ENCODE assay signal across 13 cellular contexts in genomic region chr6:111585241-111585968, GRCh38. TPM values are rescaled to one million over a fixed set of nuclear protein-coding genes. Genes with fewer than 3 reads are reported as not detected.
DNase-seq lines count a peak whose midpoint lies in the region; ATAC-seq, FAIRE-seq and TF ChIP-seq lines count a peak whose summit lies in the region.
"Had no signal": no experiment of that assay in that cellular context is flagged by ENCODE, and none has a peak within 500 bp of the region (broad histone marks: within the 10 kb centered on the region; RNA-seq: fewer than 3 reads in every experiment).

No MANE protein-coding gene starts in this region.

- intact Hi-C loops in PC-3 (cut with micrococcal nuclease) = no loop called here

- H3K9me3 ChIP-seq in A549 (no peaks in the 10 kb centered on the region), PC-3 (ENCODE audit: low read length) (no peaks in the 10 kb centered on the region), Karpas-422 (ENCODE audit: low read length) (no peaks in the 10 kb centered on the region), MM.1S (replicated peaks; ENCODE audit: insufficient read depth, low read length) (no peaks in the 10 kb centered on the region)

- no peaks in the 10 kb centered on the region for H3K9me2 ChIP-seq in PC-3 (replicated peaks; ENCODE audit: low read length)
- no peaks in the 10 kb centered on the region for H3K9me2 ChIP-seq in Karpas-422 (replicated peaks; ENCODE audit: insufficient read depth, low read length)
- no peaks in the 10 kb centered on the region for H3K9me2 ChIP-seq in MM.1S (replicated peaks; ENCODE audit: insufficient read depth, low read length)

- H3F3A ChIP-seq in PC-3 (ENCODE audit: low read length, unreplicated experiment) (peaks cover 7% of the 10 kb centered on the region), MM.1S (ENCODE audit: insufficient read depth, low read length) (no peaks in the 10 kb centered on the region)

- POLR2A ChIA-PET in A549 (lab: Yijun Ruan, JAX) = no interaction called here
- POLR2A ChIA-PET in PC-3 (lab: Charles Lee; ENCODE audit: unreplicated experiment) = no interaction called here

- WGBS in A549 (ENCODE audit: missing lambda C conversion rate) = 61% methylated on average over 5 of the region's 5 CpGs

- H3K36me3 ChIP-seq in PC-3 (ENCODE audit: low read depth, low read length) (no peaks in the 10 kb centered on the region; the same call in 1 of the 2 replicates), Karpas-422 (ENCODE audit: insufficient read depth, low read length) (peaks cover 17% of the 10 kb centered on the region; the same call in 1 of the 2 replicates), MM.1S (replicated peaks; ENCODE audit: insufficient read depth, low read length) (no peaks in the 10 kb centered on the region)

- CTCF ChIA-PET in A549 (lab: Yijun Ruan, JAX) (no interaction called here), PC-3 (lab: Charles Lee) (no interaction called here)

- H3K9ac ChIP-seq in PC-3 (ENCODE audit: low read length) = no peak overlapping the region
- no peak overlapping the region for H3K9ac ChIP-seq in Karpas-422 (ENCODE audit: low read length)
- no peak overlapping the region for H3K9ac ChIP-seq in MM.1S (ENCODE audit: low read length)
- H3K9ac ChIP-seq: parathyroid adenoma had no signal

- peaks cover 44% of the 10 kb centered on the region for H3K4me1 ChIP-seq in A549
- peaks cover 45% of the 10 kb centered on the region for H3K4me1 ChIP-seq in PC-3 (ENCODE audit: insufficient read depth, low read length)
- peaks cover 8% of the 10 kb centered on the region for H3K4me1 ChIP-seq in Karpas-422 (ENCODE audit: low read length)
- H3K4me1 ChIP-seq in MM.1S (ENCODE audit: low read length) = no peaks in the 10 kb centered on the region

- no peak for TF ChIP-seq EP300 in A549 (IDR thresholded peaks at IDR 0.05)

- no peak for TF ChIP-seq RAD21 in A549 (conservative IDR thresholded peaks at IDR 0.05 in 1 of 2, IDR thresholded peaks at IDR 0.05 in 1 of 2)

- TF ChIP-seq CTCF in A549 (IDR thresholded peaks at IDR 0.05) (no peak), PC-3 (conservative IDR thresholded peaks at IDR 0.05; ENCODE audit: low read depth, low read length) (no peak), fibroblast of mammary gland (conservative IDR thresholded peaks at IDR 0.05; ENCODE audit: control insufficient read depth, insufficient read depth, low read depth, low read length) (no peak), MM.1S (IDR thresholded peaks at IDR 0.05; ENCODE audit: low read length) (no peak)

- FAIRE-seq in A549 (lab: Jason Lieb, UNC) = no peak
- FAIRE-seq: RCC 7860 had no signal

- H3K27ac ChIP-seq in A549 = peak overlapping the region; percentile 4 to 29; a peak in 2 of 6 replicates
- peak overlapping the region; percentile 59 for H3K27ac ChIP-seq in PC-3 (ENCODE audit: low read length)
- H3K27ac ChIP-seq in Karpas-422 (ENCODE audit: low read length) = no peak overlapping the region
- H3K27ac ChIP-seq in MM.1S (ENCODE audit: low read length) = no peak overlapping the region
- H3K27ac ChIP-seq: parathyroid adenoma had no signal

- H3K4me2 ChIP-seq in A549 (peak overlapping the region; percentile 23; the same call in 1 of the 3 replicates), PC-3 (ENCODE audit: low read length) (peak overlapping the region; percentile 47), Karpas-422 (ENCODE audit: low read depth, low read length, poor library complexity, severe bottlenecking) (no peak overlapping the region), MM.1S (ENCODE audit: low read depth, low read length) (no peak overlapping the region)

- ATAC-seq in A549 (no peak), PC-3 (no peak), HG02840 (IDR thresholded peaks at IDR 0.05; ENCODE audit: low FRiP score, unreplicated experiment) (no peak)

- H3K79me2 ChIP-seq in PC-3 (ENCODE audit: low read length) = peaks cover 69% of the 10 kb centered on the region
- peaks cover 91% of the 10 kb centered on the region for H3K79me2 ChIP-seq in Karpas-422 (ENCODE audit: low read length)
- H3K79me2 ChIP-seq in MM.1S (ENCODE audit: low read length) = no peaks in the 10 kb centered on the region

- no peak for TF ChIP-seq POLR2A in A549 (IDR thresholded peaks at IDR 0.05; ENCODE audit: low read length)

- no peaks in the 10 kb centered on the region for H3K27me3 ChIP-seq in PC-3 (ENCODE audit: low read length)
- no peaks in the 10 kb centered on the region for H3K27me3 ChIP-seq in Karpas-422 (ENCODE audit: low read length)
- no peaks in the 10 kb centered on the region for H3K27me3 ChIP-seq in MM.1S (replicated peaks; ENCODE audit: insufficient read depth, low read length)

- H4K20me1 ChIP-seq in PC-3 (ENCODE audit: low read length) (no peaks in the 10 kb centered on the region), Karpas-422 (ENCODE audit: insufficient read depth, low read depth, low read length) (no peaks in the 10 kb centered on the region), MM.1S (ENCODE audit: insufficient read depth, low read length) (no peaks in the 10 kb centered on the region)

- H2AFZ ChIP-seq in PC-3 (ENCODE audit: low read length) (no peak overlapping the region), Karpas-422 (ENCODE audit: low read length) (no peak overlapping the region), MM.1S (ENCODE audit: low read length) (no peak overlapping the region)
- H2AFZ ChIP-seq: parathyroid adenoma had no signal

- H3K4me3 ChIP-seq in A549 = no peak overlapping the region
- no peak overlapping the region for H3K4me3 ChIP-seq in PC-3 (ENCODE audit: low read length)
- H3K4me3 ChIP-seq in fibroblast of mammary gland (ENCODE audit: control insufficient read depth, low read depth, low read length) = no peak overlapping the region
- H3K4me3 ChIP-seq in Karpas-422 (ENCODE audit: low read length) = no peak overlapping the region
- no peak overlapping the region for H3K4me3 ChIP-seq in MM.1S (ENCODE audit: low read length)

- no TSS peak for BruUV-seq in PC-3 (replicated peaks; lab: Mats Ljungman, UMichigan)

- DNase-seq in A549 (ENCODE audit: low read depth in 1 of 2, low spot score in 1 of 2) = no peak
- DNase-seq in PC-3 = peak; percentile 57
- peak; percentile 89 for DNase-seq in fibroblast of mammary gland (ENCODE audit: low read depth)
- peak; percentile 43 for DNase-seq in myocyte (ENCODE audit: low read depth)
- DNase-seq in Karpas-422 = no peak
- no peak for DNase-seq in MM.1S
- no peak for DNase-seq in stimulated activated CD4-positive, alpha-beta T cell treated with anti-CD3 and anti-CD28 coated beads, Interleukin-2, amount 100 ng/mL, for 48 hours
- DNase-seq: ACHN; activated effector memory CD4-positive, alpha-beta T cell treated with Interleukin-2 at 50 U/mL for 16 hours; NCI-H1694 had no signal

TF ChIP-seq in A549, 52 proteins besides CTCF, POLR2A, EP300 and RAD21:
- peak in 1 of 2 experiments; percentile 56; a peak in 1 of 4 replicates for TF ChIP-seq CEBPB (IDR thresholded peaks at IDR 0.05)
- TF ChIP-seq KDM1A (IDR thresholded peaks at IDR 0.05; ENCODE audit: low read depth) = no peak
- TF ChIP-seq ZSCAN20 (CRISPR knock-in tag; IDR thresholded peaks at IDR 0.05) = no peak
TF ChIP-seq in A549: peak in this region for 1.

RNA-seq across cellular contexts. Expression of gene TRAF3IP2, which starts 20.3 kb away (rescaled TPM):
- polyA plus RNA-seq in A549 (2011; rRNA removed) (9.9 and 11.6 TPM in 2 replicates), A549 (2017; fragmentation: RNase III; extraction: RNeasy Plus Mini Kit Qiagen cat#74134 plus additional on column Dnase treatment) (5.9 to 7.2 TPM (median 5.9 TPM) in 3 replicates)
- polyA plus RNA-seq in A549 (2012; cell fraction: cytosol; rRNA removed) = 7.0 and 8.2 TPM in 2 replicates
- 6.4 and 7.0 TPM in 2 replicates for polyA plus RNA-seq in A549 (2012; cell fraction: nucleus; rRNA removed)
- 13.5 and 16.7 TPM in 2 replicates for polyA minus RNA-seq in A549 (2011; rRNA and poly(A)+ RNA removed)
- total RNA-seq in PC-3 (2014; rRNA removed) (26.1 and 37.7 TPM in 2 replicates), myocyte (14.6 and 19.7 TPM in 2 replicates)
- 21.3 TPM for polyA plus RNA-seq in myocyte (2012)
- 51.2 and 55.5 TPM in 2 replicates for total RNA-seq in Karpas-422 (2014; rRNA removed; shearing (Covaris generic); ENCODE audit: low replicate concordance)

Comparison
In these comparisons a context has a peak if more than half of its experiments do, and no peak if none do; other contexts are left out.
1. DNase-seq: peak in PC-3 (single experiment), fibroblast of mammary gland (single experiment) and myocyte (single experiment); none in A549 (0 of 2), Karpas-422 (single experiment), MM.1S (single experiment) and stimulated activated CD4-positive, alpha-beta T cell treated with anti-CD3 and anti-CD28 coated beads, Interleukin-2, amount 100 ng/mL, for 48 hours (0 of 2).
2. H3K27ac ChIP-seq: peak in A549 (2 of 2) and PC-3 (single experiment); none in Karpas-422 (single experiment) and MM.1S (single experiment).
3. H3K4me2 ChIP-seq: peak in A549 (single experiment) and PC-3 (single experiment); none in Karpas-422 (single experiment) and MM.1S (single experiment).